ENCODE assay signal across 1 cellular context in the genomic region with DNA sequence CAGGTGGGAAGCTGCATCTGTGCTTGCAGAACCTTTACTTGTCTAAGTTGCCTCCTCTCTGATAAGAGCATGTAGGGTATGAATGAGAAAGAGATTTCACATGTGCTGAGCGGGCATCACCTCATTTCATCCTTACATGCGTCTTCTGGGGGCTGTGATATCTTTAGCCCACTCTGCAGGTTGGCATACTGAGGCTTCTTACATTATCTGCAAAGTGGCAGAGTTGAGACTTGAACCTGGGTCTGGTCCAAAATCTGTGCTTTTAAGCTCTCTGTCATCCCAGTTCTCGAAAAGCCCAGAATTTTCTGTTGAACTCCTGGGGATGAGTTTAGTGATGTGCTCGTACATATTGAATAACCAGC.
TF ChIP-seq lines count a peak whose summit lies in the region.

No MANE protein-coding gene starts in this region.

TF ChIP-seq in HepG2, 621 proteins besides CTCF, POLR2A, EP300 and RAD21 (continues in another document):
- TF ChIP-seq, protein P1, sequence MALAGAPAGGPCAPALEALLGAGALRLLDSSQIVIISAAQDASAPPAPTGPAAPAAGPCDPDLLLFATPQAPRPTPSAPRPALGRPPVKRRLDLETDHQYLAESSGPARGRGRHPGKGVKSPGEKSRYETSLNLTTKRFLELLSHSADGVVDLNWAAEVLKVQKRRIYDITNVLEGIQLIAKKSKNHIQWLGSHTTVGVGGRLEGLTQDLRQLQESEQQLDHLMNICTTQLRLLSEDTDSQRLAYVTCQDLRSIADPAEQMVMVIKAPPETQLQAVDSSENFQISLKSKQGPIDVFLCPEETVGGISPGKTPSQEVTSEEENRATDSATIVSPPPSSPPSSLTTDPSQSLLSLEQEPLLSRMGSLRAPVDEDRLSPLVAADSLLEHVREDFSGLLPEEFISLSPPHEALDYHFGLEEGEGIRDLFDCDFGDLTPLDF (CRISPR knock-in tag; IDR thresholded peaks at IDR 0.05), result no peak
- TF ChIP-seq MZF1 (CRISPR knock-in tag; IDR thresholded peaks at IDR 0.05; ENCODE audit: borderline replicate concordance) (no peak), HHEX (CRISPR knock-in tag; IDR thresholded peaks at IDR 0.05) (0 out of 2 replicates have a peak, but pooled peaks have one; percentile 9), DNMT3B (CRISPR knock-in tag; conservative IDR thresholded peaks at IDR 0.05) (peak; percentile 45; the same call in 1 of the 2 replicates), NFATC3 (CRISPR knock-in tag; IDR thresholded peaks at IDR 0.05) (no peak), ZNF766 (CRISPR knock-in tag; IDR thresholded peaks at IDR 0.05; ENCODE audit: borderline replicate concordance) (no peak), ETV5 (CRISPR knock-in tag; IDR thresholded peaks at IDR 0.05; ENCODE audit: borderline replicate concordance) (no peak), CREB1 (IDR thresholded peaks at IDR 0.05) (no peak), CREB1 (CRISPR knock-in tag; IDR thresholded peaks at IDR 0.05) (no peak), PPARG (CRISPR knock-in tag; conservative IDR thresholded peaks at IDR 0.05) (peak; percentile 7; the same call in 1 of the 2 replicates), ISL2 (CRISPR knock-in tag; IDR thresholded peaks at IDR 0.05) (no peak), ZNF878 (CRISPR knock-in tag; IDR thresholded peaks at IDR 0.05) (no peak), ZNF432 (CRISPR knock-in tag; IDR thresholded peaks at IDR 0.05; ENCODE audit: borderline replicate concordance) (no peak), ZKSCAN1 (IDR thresholded peaks at IDR 0.05; ENCODE audit: low read length) (no peak), ZNF350 (CRISPR knock-in tag; IDR thresholded peaks at IDR 0.05; ENCODE audit: borderline replicate concordance, low read depth) (no peak), SP4 (CRISPR knock-in tag; IDR thresholded peaks at IDR 0.05) (no peak; the same call in 1 of the 2 replicates), ZNF737 (CRISPR knock-in tag; IDR thresholded peaks at IDR 0.05; ENCODE audit: borderline replicate concordance) (no peak), TEAD3 (CRISPR knock-in tag; optimal IDR thresholded peaks at IDR 0.05; ENCODE audit: borderline replicate concordance) (peak; percentile 5), EED (CRISPR knock-in tag; IDR thresholded peaks at IDR 0.05) (no peak), REPIN1 (CRISPR knock-in tag; IDR thresholded peaks at IDR 0.05; ENCODE audit: borderline replicate concordance, low read depth) (no peak; the same call in 1 of the 2 replicates), KDM5A (IDR thresholded peaks at IDR 0.05; ENCODE audit: borderline replicate concordance, low read length) (no peak), ZNF777 (CRISPR knock-in tag; IDR thresholded peaks at IDR 0.05) (peak; percentile 42; the same call in 1 of the 2 replicates), AKAP8 (CRISPR knock-in tag; IDR thresholded peaks at IDR 0.05) (peak; percentile 5; the same call in 1 of the 2 replicates), HOXD1 (CRISPR knock-in tag; IDR thresholded peaks at IDR 0.05) (no peak), ZEB1 (IDR thresholded peaks at IDR 0.05; ENCODE audit: insufficient replicate concordance, low read depth) (no peak), ZMYM4 (CRISPR knock-in tag; IDR thresholded peaks at IDR 0.05) (no peak), TMF1 (CRISPR knock-in tag; IDR thresholded peaks at IDR 0.05; ENCODE audit: low read depth) (no peak), ZNF788 (CRISPR knock-in tag; IDR thresholded peaks at IDR 0.05; ENCODE audit: borderline replicate concordance) (no peak), NR2F1 (CRISPR knock-in tag; IDR thresholded peaks at IDR 0.05) (0 out of 4 replicates have a peak, but pooled peaks of 1 of the 2 experiments have one; percentile 2), ZNF430 (CRISPR knock-in tag; IDR thresholded peaks at IDR 0.05) (no peak), ZNF264 (CRISPR knock-in tag; IDR thresholded peaks at IDR 0.05) (no peak), ZNF570 (CRISPR knock-in tag; IDR thresholded peaks at IDR 0.05; ENCODE audit: borderline replicate concordance) (no peak), RCOR2 (CRISPR knock-in tag; IDR thresholded peaks at IDR 0.05) (peak; percentile 76), NR2F2 (IDR thresholded peaks at IDR 0.05; ENCODE audit: borderline replicate concordance, low read depth) (no peak), PHF21A (CRISPR knock-in tag; IDR thresholded peaks at IDR 0.05) (no peak), ZNF678 (CRISPR knock-in tag; IDR thresholded peaks at IDR 0.05) (no peak), YEATS4 (CRISPR knock-in tag; IDR thresholded peaks at IDR 0.05; ENCODE audit: borderline replicate concordance) (0 out of 2 replicates have a peak, but pooled peaks have one; percentile 10), GATAD1 (CRISPR knock-in tag; IDR thresholded peaks at IDR 0.05) (peak; percentile 10; the same call in 1 of the 2 replicates), HNRNPL (IDR thresholded peaks at IDR 0.05; ENCODE audit: low read depth, low read length) (no peak), ZNF713 (CRISPR knock-in tag; IDR thresholded peaks at IDR 0.05) (no peak), SAP130 (CRISPR knock-in tag; IDR thresholded peaks at IDR 0.05; ENCODE audit: low read depth) (no peak), KLF6 (CRISPR knock-in tag; IDR thresholded peaks at IDR 0.05) (no peak), ZMYM2 (CRISPR knock-in tag; IDR thresholded peaks at IDR 0.05) (peak; percentile 41; the same call in 1 of the 2 replicates), CEBPG (CRISPR knock-in tag; IDR thresholded peaks at IDR 0.05) (no peak), KDM1A (CRISPR knock-in tag; IDR thresholded peaks at IDR 0.05) (peak; percentile 95), TOE1 (CRISPR knock-in tag; IDR thresholded peaks at IDR 0.05) (no peak), PLRG1 (conservative IDR thresholded peaks at IDR 0.05) (no peak)
- TF ChIP-seq, protein P2, sequence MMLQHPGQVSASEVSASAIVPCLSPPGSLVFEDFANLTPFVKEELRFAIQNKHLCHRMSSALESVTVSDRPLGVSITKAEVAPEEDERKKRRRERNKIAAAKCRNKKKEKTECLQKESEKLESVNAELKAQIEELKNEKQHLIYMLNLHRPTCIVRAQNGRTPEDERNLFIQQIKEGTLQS (CRISPR knock-in tag; IDR thresholded peaks at IDR 0.05), result no peak
- TF ChIP-seq, protein P3, sequence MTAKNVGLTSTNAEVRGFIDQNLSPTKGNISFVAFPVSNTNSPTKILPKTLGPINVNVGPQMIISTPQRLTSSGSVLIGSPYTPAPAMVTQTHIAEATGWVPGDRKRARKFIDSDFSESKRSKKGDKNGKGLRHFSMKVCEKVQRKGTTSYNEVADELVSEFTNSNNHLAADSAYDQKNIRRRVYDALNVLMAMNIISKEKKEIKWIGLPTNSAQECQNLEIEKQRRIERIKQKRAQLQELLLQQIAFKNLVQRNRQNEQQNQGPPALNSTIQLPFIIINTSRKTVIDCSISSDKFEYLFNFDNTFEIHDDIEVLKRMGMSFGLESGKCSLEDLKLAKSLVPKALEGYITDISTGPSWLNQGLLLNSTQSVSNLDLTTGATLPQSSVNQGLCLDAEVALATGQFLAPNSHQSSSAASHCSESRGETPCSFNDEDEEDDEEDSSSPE (CRISPR knock-in tag; IDR thresholded peaks at IDR 0.05), result no peak
- TF ChIP-seq, protein P4, sequence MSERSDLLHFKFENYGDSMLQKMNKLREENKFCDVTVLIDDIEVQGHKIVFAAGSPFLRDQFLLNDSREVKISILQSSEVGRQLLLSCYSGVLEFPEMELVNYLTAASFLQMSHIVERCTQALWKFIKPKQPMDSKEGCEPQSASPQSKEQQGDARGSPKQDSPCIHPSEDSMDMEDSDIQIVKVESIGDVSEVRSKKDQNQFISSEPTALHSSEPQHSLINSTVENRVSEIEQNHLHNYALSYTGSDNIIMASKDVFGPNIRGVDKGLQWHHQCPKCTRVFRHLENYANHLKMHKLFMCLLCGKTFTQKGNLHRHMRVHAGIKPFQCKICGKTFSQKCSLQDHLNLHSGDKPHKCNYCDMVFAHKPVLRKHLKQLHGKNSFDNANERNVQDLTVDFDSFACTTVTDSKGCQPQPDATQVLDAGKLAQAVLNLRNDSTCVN (CRISPR knock-in tag; IDR thresholded peaks at IDR 0.05; ENCODE audit: borderline replicate concordance), result peak; percentile 4; the same call in 1 of the 2 replicates
- TF ChIP-seq, protein P5, sequence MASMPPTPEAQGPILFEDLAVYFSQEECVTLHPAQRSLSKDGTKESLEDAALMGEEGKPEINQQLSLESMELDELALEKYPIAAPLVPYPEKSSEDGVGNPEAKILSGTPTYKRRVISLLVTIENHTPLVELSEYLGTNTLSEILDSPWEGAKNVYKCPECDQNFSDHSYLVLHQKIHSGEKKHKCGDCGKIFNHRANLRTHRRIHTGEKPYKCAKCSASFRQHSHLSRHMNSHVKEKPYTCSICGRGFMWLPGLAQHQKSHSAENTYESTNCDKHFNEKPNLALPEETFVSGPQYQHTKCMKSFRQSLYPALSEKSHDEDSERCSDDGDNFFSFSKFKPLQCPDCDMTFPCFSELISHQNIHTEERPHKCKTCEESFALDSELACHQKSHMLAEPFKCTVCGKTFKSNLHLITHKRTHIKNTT (CRISPR knock-in tag; IDR thresholded peaks at IDR 0.05), result no peak
- TF ChIP-seq, protein P6, sequence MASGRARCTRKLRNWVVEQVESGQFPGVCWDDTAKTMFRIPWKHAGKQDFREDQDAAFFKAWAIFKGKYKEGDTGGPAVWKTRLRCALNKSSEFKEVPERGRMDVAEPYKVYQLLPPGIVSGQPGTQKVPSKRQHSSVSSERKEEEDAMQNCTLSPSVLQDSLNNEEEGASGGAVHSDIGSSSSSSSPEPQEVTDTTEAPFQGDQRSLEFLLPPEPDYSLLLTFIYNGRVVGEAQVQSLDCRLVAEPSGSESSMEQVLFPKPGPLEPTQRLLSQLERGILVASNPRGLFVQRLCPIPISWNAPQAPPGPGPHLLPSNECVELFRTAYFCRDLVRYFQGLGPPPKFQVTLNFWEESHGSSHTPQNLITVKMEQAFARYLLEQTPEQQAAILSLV (CRISPR knock-in tag; IDR thresholded peaks at IDR 0.05; ENCODE audit: borderline replicate concordance), result no peak
- TF ChIP-seq, protein P7, sequence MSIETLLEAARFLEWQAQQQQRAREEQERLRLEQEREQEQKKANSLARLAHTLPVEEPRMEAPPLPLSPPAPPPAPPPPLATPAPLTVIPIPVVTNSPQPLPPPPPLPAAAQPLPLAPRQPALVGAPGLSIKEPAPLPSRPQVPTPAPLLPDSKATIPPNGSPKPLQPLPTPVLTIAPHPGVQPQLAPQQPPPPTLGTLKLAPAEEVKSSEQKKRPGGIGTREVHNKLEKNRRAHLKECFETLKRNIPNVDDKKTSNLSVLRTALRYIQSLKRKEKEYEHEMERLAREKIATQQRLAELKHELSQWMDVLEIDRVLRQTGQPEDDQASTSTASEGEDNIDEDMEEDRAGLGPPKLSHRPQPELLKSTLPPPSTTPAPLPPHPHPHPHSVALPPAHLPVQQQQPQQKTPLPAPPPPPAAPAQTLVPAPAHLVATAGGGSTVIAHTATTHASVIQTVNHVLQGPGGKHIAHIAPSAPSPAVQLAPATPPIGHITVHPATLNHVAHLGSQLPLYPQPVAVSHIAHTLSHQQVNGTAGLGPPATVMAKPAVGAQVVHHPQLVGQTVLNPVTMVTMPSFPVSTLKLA (IDR thresholded peaks at IDR 0.05), result no peak
- TF ChIP-seq, protein P8, sequence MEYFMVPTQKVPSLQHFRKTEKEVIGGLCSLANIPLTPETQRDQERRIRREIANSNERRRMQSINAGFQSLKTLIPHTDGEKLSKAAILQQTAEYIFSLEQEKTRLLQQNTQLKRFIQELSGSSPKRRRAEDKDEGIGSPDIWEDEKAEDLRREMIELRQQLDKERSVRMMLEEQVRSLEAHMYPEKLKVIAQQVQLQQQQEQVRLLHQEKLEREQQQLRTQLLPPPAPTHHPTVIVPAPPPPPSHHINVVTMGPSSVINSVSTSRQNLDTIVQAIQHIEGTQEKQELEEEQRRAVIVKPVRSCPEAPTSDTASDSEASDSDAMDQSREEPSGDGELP (IDR thresholded peaks at IDR 0.05; ENCODE audit: borderline replicate concordance, low read depth), result no peak
- TF ChIP-seq, protein P9, sequence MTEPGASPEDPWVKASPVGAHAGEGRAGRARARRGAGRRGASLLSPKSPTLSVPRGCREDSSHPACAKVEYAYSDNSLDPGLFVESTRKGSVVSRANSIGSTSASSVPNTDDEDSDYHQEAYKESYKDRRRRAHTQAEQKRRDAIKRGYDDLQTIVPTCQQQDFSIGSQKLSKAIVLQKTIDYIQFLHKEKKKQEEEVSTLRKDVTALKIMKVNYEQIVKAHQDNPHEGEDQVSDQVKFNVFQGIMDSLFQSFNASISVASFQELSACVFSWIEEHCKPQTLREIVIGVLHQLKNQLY (CRISPR knock-in tag; IDR thresholded peaks at IDR 0.05), result no peak
- TF ChIP-seq, protein P10, sequence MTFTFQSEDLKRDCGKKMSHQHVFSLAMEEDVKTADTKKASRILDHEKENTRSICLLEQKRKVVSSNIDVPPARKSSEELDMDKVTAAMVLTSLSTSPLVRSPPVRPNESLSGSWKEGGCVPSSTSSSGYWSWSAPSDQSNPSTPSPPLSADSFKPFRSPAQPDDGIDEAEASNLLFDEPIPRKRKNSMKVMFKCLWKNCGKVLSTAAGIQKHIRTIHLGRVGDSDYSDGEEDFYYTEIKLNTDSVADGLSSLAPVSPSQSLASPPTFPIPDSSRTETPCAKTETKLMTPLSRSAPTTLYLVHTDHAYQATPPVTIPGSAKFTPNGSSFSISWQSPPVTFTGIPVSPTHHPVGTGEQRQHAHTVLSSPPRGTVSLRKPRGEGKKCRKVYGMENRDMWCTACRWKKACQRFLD (CRISPR knock-in tag; IDR thresholded peaks at IDR 0.05; ENCODE audit: borderline replicate concordance), result no peak
- TF ChIP-seq, protein P11, sequence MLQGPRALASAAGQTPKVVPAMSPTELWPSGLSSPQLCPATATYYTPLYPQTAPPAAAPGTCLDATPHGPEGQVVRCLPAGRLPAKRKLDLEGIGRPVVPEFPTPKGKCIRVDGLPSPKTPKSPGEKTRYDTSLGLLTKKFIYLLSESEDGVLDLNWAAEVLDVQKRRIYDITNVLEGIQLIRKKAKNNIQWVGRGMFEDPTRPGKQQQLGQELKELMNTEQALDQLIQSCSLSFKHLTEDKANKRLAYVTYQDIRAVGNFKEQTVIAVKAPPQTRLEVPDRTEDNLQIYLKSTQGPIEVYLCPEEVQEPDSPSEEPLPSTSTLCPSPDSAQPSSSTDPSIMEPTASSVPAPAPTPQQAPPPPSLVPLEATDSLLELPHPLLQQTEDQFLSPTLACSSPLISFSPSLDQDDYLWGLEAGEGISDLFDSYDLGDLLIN (CRISPR knock-in tag; IDR thresholded peaks at IDR 0.05; ENCODE audit: borderline replicate concordance), result 0 out of 2 replicates have a peak, but pooled peaks have one; percentile 71
